In the genomic region with DNA sequence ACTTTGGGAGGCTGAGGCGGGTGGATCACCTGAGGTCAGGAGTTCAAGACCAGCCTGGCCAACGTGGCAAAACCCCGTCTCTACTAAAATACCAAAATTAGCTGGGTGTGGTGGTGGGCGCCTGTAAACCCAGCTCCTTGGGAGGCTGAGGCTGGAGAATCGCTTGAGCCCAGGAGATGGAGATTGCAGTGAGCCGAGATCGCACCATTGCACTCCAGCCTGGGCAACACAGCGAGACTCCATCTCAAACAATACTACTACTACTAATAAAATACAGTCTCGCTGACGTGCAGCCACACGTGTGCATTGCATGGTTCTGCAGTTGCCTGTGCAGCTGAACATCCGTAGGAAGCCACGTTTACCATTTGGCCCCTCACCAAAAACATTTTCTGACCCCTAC, we compare ENCODE assay signal across 14 cellular contexts. TPM values are rescaled to one million over a fixed set of nuclear protein-coding genes. Genes with fewer than 3 reads are reported as not detected.
"Had no signal": no experiment of that assay in that cellular context is flagged by ENCODE, and none has a peak within 500 bp of the region (broad histone marks: within the 10 kb centered on the region; RNA-seq: fewer than 3 reads in every experiment).

No MANE protein-coding gene starts in this region.

RNA-seq across cellular contexts. Expression of gene PLEKHN1, which starts 19.5 kb away (rescaled TPM):
- total RNA-seq: ascending aorta, body of pancreas, cardiac septum, cerebellum had no signal

RNA-seq across cellular contexts. Expression of gene SAMD11, which starts 23.1 kb away (rescaled TPM):
- total RNA-seq: activated naive CD4-positive, alpha-beta T cell treated with anti-CD3 and anti-CD28 coated beads for 36 hours; activated naive CD4-positive, alpha-beta T cell treated with anti-CD3 and anti-CD28 coated beads, Interleukin-2, amount 50 U/mL, for 72 hours; activated naive CD8-positive, alpha-beta T cell treated with anti-CD3 and anti-CD28 coated beads for 36 hours; activated T-cell treated with anti-CD3 and anti-CD28 coated beads, Interleukin-2, amount 50 U/mL, for 4 hours; activated T-helper 1 cell treated with anti-CD3 and anti-CD28 coated beads, Interleukin-12 subunit alpha, Interleukin-12 subunit beta, Interleukin-2, Interleukin-4 antibody, amounts not matched to agents 30 ng/mL and 10 ng/mL and 1 ng/mL, durations not matched to agents 14 hours and 24 hours and 36 hours; activated T-helper 17 cell treated with anti-CD3 and anti-CD28 coated beads, Interleukin-2, amount 50 U/mL, for 72 hours; activated T-helper 2 cell treated with anti-CD3 and anti-CD28 coated beads, Interferon-gamma antibody, Interleukin-2, Interleukin-4, amounts not matched to agents 10 μg/mL and 5 μg/mL and 100 μg/mL, durations not matched to agents 14 hours and 24 hours and 36 hours had no signal

RNA-seq across cellular contexts. Expression of gene PERM1, which starts 35.1 kb away (rescaled TPM):
- total RNA-seq: activated naive CD4-positive, alpha-beta T cell treated with anti-CD3 and anti-CD28 coated beads for 36 hours; activated naive CD4-positive, alpha-beta T cell treated with anti-CD3 and anti-CD28 coated beads, Interleukin-2, amount 50 U/mL, for 72 hours; activated naive CD8-positive, alpha-beta T cell treated with anti-CD3 and anti-CD28 coated beads for 36 hours; activated naive CD8-positive, alpha-beta T cell treated with anti-CD3 and anti-CD28 coated beads, Interleukin-2, amount 10 ng/mL, durations not matched to agents 7 days and 5 days; activated T-cell treated with anti-CD3 and anti-CD28 coated beads, Interleukin-2, amount 50 U/mL, for 4 hours; activated T-cell treated with anti-CD3 and anti-CD28 coated beads, Interleukin-2, amount 50 U/mL, for 72 hours; activated T-helper 1 cell treated with anti-CD3 and anti-CD28 coated beads, Interleukin-12 subunit alpha, Interleukin-12 subunit beta, Interleukin-2, Interleukin-4 antibody, amounts not matched to agents 30 ng/mL and 10 ng/mL and 1 ng/mL, durations not matched to agents 14 hours and 24 hours and 36 hours; activated T-helper 17 cell treated with anti-CD3 and anti-CD28 coated beads, Interleukin-2, amount 50 U/mL, for 72 hours; activated T-helper 2 cell treated with anti-CD3 and anti-CD28 coated beads, Interferon-gamma antibody, Interleukin-2, Interleukin-4, amounts not matched to agents 10 μg/mL and 5 μg/mL and 100 μg/mL, durations not matched to agents 14 hours and 24 hours and 36 hours; ascending aorta; body of pancreas; bronchial epithelial cell had no signal
